ENCODE assay signal across 7 cellular contexts in the genomic region with DNA sequence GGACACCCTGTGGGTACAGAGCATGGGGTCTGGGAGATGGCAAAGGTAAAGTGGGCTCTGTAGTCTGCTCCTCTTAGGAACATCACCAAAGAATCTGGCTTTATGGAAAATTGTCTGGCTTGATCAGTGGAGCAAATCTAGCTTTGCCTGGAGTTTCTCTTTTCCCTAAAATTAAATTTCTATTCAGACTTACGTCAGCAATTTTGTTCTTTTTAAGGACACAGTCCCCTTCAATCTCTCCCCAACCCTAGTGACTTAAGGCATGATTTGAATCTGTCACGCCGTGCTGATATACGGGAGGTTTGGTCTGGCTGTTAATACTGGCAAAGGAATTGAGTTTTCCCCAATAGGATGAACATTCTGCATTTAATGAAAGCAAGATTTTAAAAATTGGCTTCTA.
"Had no signal": no experiment of that assay in that cellular context is flagged by ENCODE, and none has a peak within 500 bp of the region (broad histone marks: within the 10 kb centered on the region; RNA-seq: fewer than 3 reads in every experiment).

No MANE protein-coding gene starts in this region.

- FAIRE-seq: HTR-8/SVneo had no signal

- H3K9me3 ChIP-seq: HAP-1 had no signal

- ATAC-seq: HCT116 had no signal

- H2AFZ ChIP-seq: GM23248 had no signal

- DNase-seq: GM23248, GOT3, HFFc6, KG1 had no signal

- H3K36me3 ChIP-seq: HAP-1 had no signal

- H3K4me3 ChIP-seq: GM23248, HAP-1 had no signal

- H3K9ac ChIP-seq: GM23248 had no signal

- H3K27ac ChIP-seq: GM23248 had no signal
